In genomic region chr21:33036430-33037162, GRCh38 we compare ENCODE assay signal across 8 cellular contexts. TPM values are rescaled to one million over a fixed set of nuclear protein-coding genes. Genes with fewer than 3 reads are reported as not detected.
DNase-seq lines count a peak whose midpoint lies in the region; ATAC-seq, FAIRE-seq and TF ChIP-seq lines count a peak whose summit lies in the region.
"Had no signal": no experiment of that assay in that cellular context is flagged by ENCODE, and none has a peak within 500 bp of the region (broad histone marks: within the 10 kb centered on the region; RNA-seq: fewer than 3 reads in every experiment).

No MANE protein-coding gene starts in this region.

- no peaks in the 10 kb centered on the region for H3K79me2 ChIP-seq in MM.1S (ENCODE audit: low read length)

- H3K4me3 ChIP-seq in MM.1S (ENCODE audit: low read length) (no peak overlapping the region), cardiac fibroblast (replicated peaks in 1 of 2; ENCODE audit: low read depth in 2 of 2, low read length in 2 of 2) (no peak overlapping the region)

- H3K9me3 ChIP-seq in MM.1S (replicated peaks; ENCODE audit: insufficient read depth, low read length): no peaks in the 10 kb centered on the region

- no peaks in the 10 kb centered on the region for H3K36me3 ChIP-seq in MM.1S (replicated peaks; ENCODE audit: insufficient read depth, low read length)

- TF ChIP-seq POLR2A in erythroblast (IDR thresholded peaks at IDR 0.05; ENCODE audit: low read length): no peak

- no peaks in the 10 kb centered on the region for H4K20me1 ChIP-seq in MM.1S (ENCODE audit: insufficient read depth, low read length)

- peak overlapping the region; percentile 59 for H3K9ac ChIP-seq in MM.1S (ENCODE audit: low read length)

- intact Hi-C loops in sciatic nerve (cut with DNase I): no loop called here

- no peaks in the 10 kb centered on the region for H3F3A ChIP-seq in MM.1S (ENCODE audit: insufficient read depth, low read length)

- H3K27me3 ChIP-seq in MM.1S (replicated peaks; ENCODE audit: insufficient read depth, low read length): no peaks in the 10 kb centered on the region

- H3K4me1 ChIP-seq in MM.1S (ENCODE audit: low read length): peaks cover 17% of the 10 kb centered on the region

- H2AFZ ChIP-seq in MM.1S (ENCODE audit: low read length): peak overlapping the region; percentile 56

- FAIRE-seq in GM19239 (lab: Jason Lieb, UNC): no peak

- peak overlapping the region; percentile 86 for H3K4me2 ChIP-seq in MM.1S (ENCODE audit: low read depth, low read length)

- in situ Hi-C loops in GM13977 (cut with MboI; ENCODE audit: low pct_unique_long_range_greater_than_20kb, low sequenced_read_pairs, unreplicated experiment): no loop called here

- ATAC-seq in sciatic nerve: peak; percentile 68

- TF ChIP-seq CTCF in GM13977 (IDR thresholded peaks at IDR 0.05; ENCODE audit: extremely low read depth, insufficient read depth, missing control alignments) (no peak), MM.1S (IDR thresholded peaks at IDR 0.05; ENCODE audit: low read length) (no peak), cardiac fibroblast (IDR thresholded peaks at IDR 0.05; ENCODE audit: low read depth, low read length) (no peak)

- peak overlapping the region; percentile 72; the same call in 1 of the 2 replicates for H3K27ac ChIP-seq in MM.1S (ENCODE audit: low read length)

- H3K9me2 ChIP-seq in MM.1S (replicated peaks; ENCODE audit: insufficient read depth, low read length): no peaks in the 10 kb centered on the region

- DNase-seq in GM13977 (ENCODE audit: low spot score) (peak; percentile 35), MM.1S (peak; percentile 92), cardiac fibroblast (ENCODE audit: low read depth in 2 of 2) (peak; percentile 65 to 74), sciatic nerve (ENCODE audit: low spot score) (no peak), GM19239 (ENCODE audit: insufficient read length, low spot score) (no peak), erythroblast (lab: John Stamatoyannopoulos, UW) (no peak), NCI-H128 (lab: John Stamatoyannopoulos, UW; ENCODE audit: unreplicated experiment) (no peak)

RNA-seq across cellular contexts. Expression of gene OLIG2, which starts 10.9 kb away (rescaled TPM):
- total RNA-seq in sciatic nerve: not detected
- total RNA-seq: T-helper 1 cell treated with Interleukin-12 subunit alpha and Interleukin-12 subunit beta and Interleukin-4 antibody, amounts not matched to agents 30 ng/mL and 1 ng/mL, for 36 hours had no signal

RNA-seq across cellular contexts. Expression of gene OLIG1, which starts 33.3 kb away (rescaled TPM):
- 0.53 TPM for total RNA-seq in sciatic nerve
- total RNA-seq: T-helper 1 cell treated with Interleukin-12 subunit alpha and Interleukin-12 subunit beta and Interleukin-4 antibody, amounts not matched to agents 30 ng/mL and 1 ng/mL, for 36 hours had no signal

Comparison
In these comparisons a context has a peak if more than half of its experiments do, and no peak if none do; other contexts are left out.
1. DNase-seq: peak in GM13977 (single experiment), MM.1S (single experiment) and cardiac fibroblast (2 of 2); none in sciatic nerve (single experiment), GM19239 (single experiment), erythroblast (0 of 2) and NCI-H128 (single experiment).